In genomic region chr5:13735686-13736085, GRCh38 we compare ENCODE assay signal across 15 cellular contexts.
DNase-seq lines count a peak whose midpoint lies in the region; ATAC-seq and TF ChIP-seq lines count a peak whose summit lies in the region.
"Had no signal": no experiment of that assay in that cellular context is flagged by ENCODE, and none has a peak within 500 bp of the region (broad histone marks: within the 10 kb centered on the region; RNA-seq: fewer than 3 reads in every experiment).

No MANE protein-coding gene starts in this region.

- peaks cover 16% of the 10 kb centered on the region for H3K9me2 ChIP-seq in GM23338 (ENCODE audit: insufficient read depth)

- H3F3A ChIP-seq in GM23338 (replicated peaks; ENCODE audit: low read depth), result no peaks in the 10 kb centered on the region

- no peaks in the 10 kb centered on the region for H3K4me1 ChIP-seq in GM23338 (ENCODE audit: insufficient read depth)
- H3K4me1 ChIP-seq: BE2C had no signal

- no peaks in the 10 kb centered on the region for H3K79me2 ChIP-seq in GM23338 (replicated peaks; ENCODE audit: insufficient read depth)

- no peaks in the 10 kb centered on the region for H3K36me3 ChIP-seq in GM23338 (ENCODE audit: insufficient read depth)
- H3K36me3 ChIP-seq: BE2C had no signal

- H3K36me3 Mint-ChIP-seq in GM23338 (ENCODE audit: low read depth), result no peaks in the 10 kb centered on the region
- no peaks in the 10 kb centered on the region for H3K36me3 Mint-ChIP-seq in activated T-cell treated with anti-CD3 and anti-CD28 coated beads, Interleukin-2, amount 50 U/mL, for 72 hours (ENCODE audit: insufficient read depth in 2 of 2)
- H3K36me3 Mint-ChIP-seq: CD4-positive, CD25-positive, alpha-beta regulatory T cell; CD8-positive, alpha-beta memory T cell had no signal

- no peaks in the 10 kb centered on the region for H3K4me1 Mint-ChIP-seq in GM23338
- no peaks in the 10 kb centered on the region for H3K4me1 Mint-ChIP-seq in activated T-cell treated with anti-CD3 and anti-CD28 coated beads, Interleukin-2, amount 50 U/mL, for 72 hours (ENCODE audit: low read depth)
- H3K4me1 Mint-ChIP-seq: CD4-positive, CD25-positive, alpha-beta regulatory T cell; CD8-positive, alpha-beta memory T cell; H9 had no signal

- H4K20me1 ChIP-seq in GM23338 (replicated peaks; ENCODE audit: insufficient read depth), result no peaks in the 10 kb centered on the region

- H3K4me3 Mint-ChIP-seq in GM23338, result no peak overlapping the region
- no peak overlapping the region for H3K4me3 Mint-ChIP-seq in activated T-cell treated with anti-CD3 and anti-CD28 coated beads, Interleukin-2, amount 50 U/mL, for 72 hours
- H3K4me3 Mint-ChIP-seq: CD4-positive, CD25-positive, alpha-beta regulatory T cell; CD8-positive, alpha-beta memory T cell; H9 had no signal

- no peaks in the 10 kb centered on the region for H3K27me3 Mint-ChIP-seq in GM23338 (ENCODE audit: insufficient read depth, low read depth, poor library complexity)
- H3K27me3 Mint-ChIP-seq in activated T-cell treated with anti-CD3 and anti-CD28 coated beads, Interleukin-2, amount 50 U/mL, for 72 hours (ENCODE audit: low read depth), result no peaks in the 10 kb centered on the region
- H3K27me3 Mint-ChIP-seq: CD4-positive, CD25-positive, alpha-beta regulatory T cell; CD8-positive, alpha-beta memory T cell had no signal

- H3K27me3 ChIP-seq in GM23338 (ENCODE audit: insufficient read depth), result no peaks in the 10 kb centered on the region
- H3K27me3 ChIP-seq: BE2C had no signal

- H3K27ac ChIP-seq in GM23338 (ENCODE audit: low read depth), result no peak overlapping the region

- H3K4me3 ChIP-seq in GM23338, result no peak overlapping the region
- no peak overlapping the region for H3K4me3 ChIP-seq in epithelial cell of proximal tubule (ENCODE audit: low read depth, low read length)

- no peak for ATAC-seq in GM23338
- ATAC-seq in activated T-cell treated with anti-CD3 and anti-CD28 coated beads, Interleukin-2, amount 50 U/mL, for 72 hours (replicated peaks in 1 of 2), result no peak

- peak; percentile 78 for DNase-seq in Caki2 (ENCODE audit: low read depth)
- peak; percentile 1 for DNase-seq in GM23338 (ENCODE audit: low spot score)
- DNase-seq in epithelial cell of proximal tubule (ENCODE audit: low read depth), result peak; percentile 32
- DNase-seq in left kidney (ENCODE audit: low read depth, low spot score), result peak; percentile 35
- DNase-seq in midbrain (lab: John Stamatoyannopoulos, UW), result no peak
- DNase-seq in activated T-cell treated with anti-CD3 and anti-CD28 coated beads, Interleukin-2, amount 50 U/mL, for 72 hours, result no peak
- DNase-seq in SHP77 treated with DMSO at 0.1 percent for 48 hours (lab: John Stamatoyannopoulos, UW), result no peak
- DNase-seq: ACHN; BE2C; C1 segment of cervical spinal cord; CD4-positive, CD25-positive, alpha-beta regulatory T cell; CD8-positive, alpha-beta memory T cell; COR-L47; GOT3; H9 had no signal

- H3K27ac Mint-ChIP-seq in GM23338, result no peak overlapping the region
- H3K27ac Mint-ChIP-seq in activated T-cell treated with anti-CD3 and anti-CD28 coated beads, Interleukin-2, amount 50 U/mL, for 72 hours, result no peak overlapping the region
- H3K27ac Mint-ChIP-seq: CD4-positive, CD25-positive, alpha-beta regulatory T cell; CD8-positive, alpha-beta memory T cell; H9 had no signal

- TF ChIP-seq CTCF in GM23338 (conservative IDR thresholded peaks at IDR 0.05; ENCODE audit: low read depth in 2 of 2), result no peak
- TF ChIP-seq CTCF in epithelial cell of proximal tubule (conservative IDR thresholded peaks at IDR 0.05; ENCODE audit: low read depth, low read length), result no peak

- no peaks in the 10 kb centered on the region for H3K9me3 Mint-ChIP-seq in GM23338
- H3K9me3 Mint-ChIP-seq in activated T-cell treated with anti-CD3 and anti-CD28 coated beads, Interleukin-2, amount 50 U/mL, for 72 hours, result peaks cover 10 to 13% of the 10 kb centered on the region in 2 donors
- H3K9me3 Mint-ChIP-seq: H9 had no signal

- H2AFZ ChIP-seq in GM23338, result no peak overlapping the region

- H3K4me2 ChIP-seq in GM23338, result no peak overlapping the region

- in situ Hi-C loops in Caki2 (cut with HindIII; ENCODE audit: low pct_unique_long_range_greater_than_20kb, low sequenced_read_pairs), result no loop called here

TF ChIP-seq in GM23338, 12 proteins besides CTCF, POLR2A, EP300 and RAD21:
- TF ChIP-seq EZH2phosphoT487 (IDR thresholded peaks at IDR 0.05; ENCODE audit: unreplicated experiment) (no peak), ZNF462 (CRISPR knock-in tag; IDR thresholded peaks at IDR 0.05) (no peak)

Comparison
In these comparisons a context has a peak if more than half of its experiments do, and no peak if none do; other contexts are left out.
1. DNase-seq: peak in Caki2 (single experiment), GM23338 (single experiment), epithelial cell of proximal tubule (single experiment) and left kidney (single experiment); none in midbrain (single experiment), activated T-cell treated with anti-CD3 and anti-CD28 coated beads, Interleukin-2, amount 50 U/mL, for 72 hours (0 of 2) and SHP77 treated with DMSO at 0.1 percent for 48 hours (single experiment).